8 cellular contexts compared by ENCODE assay signal in genomic region chr6:99434702-99435530, GRCh38. TPM values are rescaled to one million over a fixed set of nuclear protein-coding genes. Genes with fewer than 3 reads are reported as not detected.
DNase-seq lines count a peak whose midpoint lies in the region; ATAC-seq and TF ChIP-seq lines count a peak whose summit lies in the region.

No MANE protein-coding gene starts in this region.

- H3K36me3 ChIP-seq in PC-3 (ENCODE audit: low read depth, low read length) (no peaks in the 10 kb centered on the region; the same call in 1 of the 2 replicates), osteoblast (ENCODE audit: insufficient read depth, low read length) (peaks cover 4% of the 10 kb centered on the region)

- H3K9me2 ChIP-seq in PC-3 (replicated peaks; ENCODE audit: low read length): no peaks in the 10 kb centered on the region

- H3K27ac Mint-ChIP-seq in activated CD4-positive, alpha-beta T cell treated with anti-CD3 and anti-CD28 coated beads, Interleukin-2, amount 10 ng/mL, durations not matched to agents 7 days and 5 days: no peak overlapping the region

- H3K27ac ChIP-seq in PC-3 (ENCODE audit: low read length) (no peak overlapping the region), osteoblast (ENCODE audit: low read depth, low read length) (no peak overlapping the region)

- TF ChIP-seq CTCF in AG09309 (IDR thresholded peaks at IDR 0.05; ENCODE audit: control insufficient read depth, insufficient read depth, low read depth, low read length, missing control alignments) (peak; percentile 45), PC-3 (conservative IDR thresholded peaks at IDR 0.05; ENCODE audit: low read depth, low read length) (peak; percentile 46), osteoblast (IDR thresholded peaks at IDR 0.05; ENCODE audit: extremely low read depth, low read depth, low read length) (peak; percentile 69)

- H3K4me1 ChIP-seq in PC-3 (ENCODE audit: insufficient read depth, low read length) (no peaks in the 10 kb centered on the region), osteoblast (ENCODE audit: insufficient read depth, low read length) (no peaks in the 10 kb centered on the region)

- POLR2A ChIA-PET in PC-3 (lab: Charles Lee; ENCODE audit: unreplicated experiment): no interaction called here
- POLR2A ChIA-PET in activated CD4-positive, alpha-beta T cell treated with anti-CD3 and anti-CD28 coated beads, Interleukin-2, amount 10 ng/mL, durations not matched to agents 7 days and 5 days (lab: Charles Lee): no interaction called here

- H3K4me3 ChIP-seq in AG09309 (ENCODE audit: control insufficient read depth, low read depth, low read length): no peak overlapping the region
- H3K4me3 ChIP-seq in PC-3 (ENCODE audit: low read length): no peak overlapping the region
- H3K4me3 ChIP-seq in osteoblast (ENCODE audit: insufficient read depth, low read length): no peak overlapping the region

- intact Hi-C loops in PC-3 (cut with micrococcal nuclease): no loop called here

- H3K9me3 ChIP-seq in PC-3 (ENCODE audit: low read length) (no peaks in the 10 kb centered on the region), osteoblast (ENCODE audit: low read depth, low read length) (no peaks in the 10 kb centered on the region)

- DNase-seq in AG09309 (ENCODE audit: low read depth): no peak
- DNase-seq in PC-3: peak; percentile 43
- peak; percentile 42 to 56 for DNase-seq in erythroblast (lab: John Stamatoyannopoulos, UW)
- DNase-seq in osteoblast (ENCODE audit: insufficient read length, low spot score, missing footprints): peak; percentile 14
- no peak for DNase-seq in activated CD4-positive, alpha-beta T cell treated with anti-CD3 and anti-CD28 coated beads, Interleukin-2, amount 10 ng/mL, durations not matched to agents 7 days and 5 days
- DNase-seq in T-helper 9 cell: no peak

- H3K79me2 ChIP-seq in PC-3 (ENCODE audit: low read length) (no peaks in the 10 kb centered on the region), osteoblast (ENCODE audit: insufficient read depth, low read length) (no peaks in the 10 kb centered on the region)

- no peaks in the 10 kb centered on the region for H3K27me3 Mint-ChIP-seq in activated CD4-positive, alpha-beta T cell treated with anti-CD3 and anti-CD28 coated beads, Interleukin-2, amount 10 ng/mL, durations not matched to agents 7 days and 5 days

- H3K9me3 Mint-ChIP-seq in activated CD4-positive, alpha-beta T cell treated with anti-CD3 and anti-CD28 coated beads, Interleukin-2, amount 10 ng/mL, durations not matched to agents 7 days and 5 days: no peaks in the 10 kb centered on the region

- CTCF ChIA-PET in PC-3 (lab: Charles Lee): no interaction called here
- CTCF ChIA-PET in activated CD4-positive, alpha-beta T cell treated with anti-CD3 and anti-CD28 coated beads, Interleukin-2, amount 10 ng/mL, durations not matched to agents 7 days and 5 days (lab: Charles Lee): no interaction called here

- H3K9ac ChIP-seq in PC-3 (ENCODE audit: low read length): no peak overlapping the region

- H4K20me1 ChIP-seq in PC-3 (ENCODE audit: low read length) (no peaks in the 10 kb centered on the region), osteoblast (ENCODE audit: insufficient read depth, low read length) (no peaks in the 10 kb centered on the region)

- BruUV-seq in PC-3 (replicated peaks; lab: Mats Ljungman, UMichigan): no TSS peak

- H3K4me1 Mint-ChIP-seq in activated CD4-positive, alpha-beta T cell treated with anti-CD3 and anti-CD28 coated beads, Interleukin-2, amount 10 ng/mL, durations not matched to agents 7 days and 5 days: no peaks in the 10 kb centered on the region

- TF ChIP-seq POLR2A in erythroblast (IDR thresholded peaks at IDR 0.05; ENCODE audit: low read length): no peak

- H3K27me3 ChIP-seq in PC-3 (ENCODE audit: low read length) (no peaks in the 10 kb centered on the region), osteoblast (ENCODE audit: insufficient read depth, low read length) (no peaks in the 10 kb centered on the region)

- H3K36me3 Mint-ChIP-seq in activated CD4-positive, alpha-beta T cell treated with anti-CD3 and anti-CD28 coated beads, Interleukin-2, amount 10 ng/mL, durations not matched to agents 7 days and 5 days (ENCODE audit: low read depth): peaks cover 3% of the 10 kb centered on the region

- ATAC-seq in GM18502 (IDR thresholded peaks at IDR 0.05; ENCODE audit: poor library complexity, unreplicated experiment): peak; percentile 89
- peak; percentile 67 for ATAC-seq in HG03060 (IDR thresholded peaks at IDR 0.05; ENCODE audit: low read depth, unreplicated experiment)
- ATAC-seq in PC-3: peak; percentile 35; the same call in 1 of the 2 replicates

- H3K4me2 ChIP-seq in PC-3 (ENCODE audit: low read length) (no peak overlapping the region), osteoblast (ENCODE audit: insufficient read depth, low read length) (no peak overlapping the region)

- H2AFZ ChIP-seq in PC-3 (ENCODE audit: low read length) (no peak overlapping the region), osteoblast (ENCODE audit: low read length) (no peak overlapping the region)

- no peaks in the 10 kb centered on the region for H3F3A ChIP-seq in PC-3 (ENCODE audit: low read length, unreplicated experiment)

- no peak overlapping the region for H3K4me3 Mint-ChIP-seq in activated CD4-positive, alpha-beta T cell treated with anti-CD3 and anti-CD28 coated beads, Interleukin-2, amount 10 ng/mL, durations not matched to agents 7 days and 5 days

RNA-seq across cellular contexts. Expression of gene PNISR, which starts 9.8 kb away (rescaled TPM):
- total RNA-seq in PC-3 (2014; rRNA removed): 37.7 and 42.5 TPM in 2 replicates
- 78.2 and 81.9 TPM in 2 replicates for total RNA-seq in osteoblast
- total RNA-seq in activated CD4-positive, alpha-beta T cell treated with anti-CD3 and anti-CD28 coated beads, Interleukin-2, amount 10 ng/mL, durations not matched to agents 7 days and 5 days: 100 to 1,000 TPM; 138 to 143 TPM

RNA-seq across cellular contexts. Expression of gene COQ3, which starts 40.9 kb away (rescaled TPM):
- 6.7 and 15.6 TPM in 2 replicates for total RNA-seq in PC-3 (2014; rRNA removed)
- total RNA-seq in osteoblast: 2.5 and 3.5 TPM in 2 replicates
- 1 to 10 TPM; 8.2 to 8.3 TPM for total RNA-seq in activated CD4-positive, alpha-beta T cell treated with anti-CD3 and anti-CD28 coated beads, Interleukin-2, amount 10 ng/mL, durations not matched to agents 7 days and 5 days

Comparison
In these comparisons a context has a peak if more than half of its experiments do, and no peak if none do; other contexts are left out.
1. DNase-seq: peak in PC-3 (single experiment), erythroblast (2 of 2) and osteoblast (single experiment); none in AG09309 (single experiment), activated CD4-positive, alpha-beta T cell treated with anti-CD3 and anti-CD28 coated beads, Interleukin-2, amount 10 ng/mL, durations not matched to agents 7 days and 5 days (single experiment) and T-helper 9 cell (single experiment).
2. ATAC-seq: peak in every context shown above with its lines; median percentile 89 in GM18502; 67 in HG03060; 35 in PC-3.
3. Peak in every context shown above with its lines, with median percentiles within 50 percentile points of each other: CTCF ChIP-seq.